In genomic region chr15:57639306-57639705, GRCh38 we compare ENCODE assay signal across 15 cellular contexts. TPM values are rescaled to one million over a fixed set of nuclear protein-coding genes. Genes with fewer than 3 reads are reported as not detected.
DNase-seq lines count a peak whose midpoint lies in the region; ATAC-seq and TF ChIP-seq lines count a peak whose summit lies in the region.
"Had no signal": no experiment of that assay in that cellular context is flagged by ENCODE, and none has a peak within 500 bp of the region (broad histone marks: within the 10 kb centered on the region; RNA-seq: fewer than 3 reads in every experiment).

No MANE protein-coding gene starts in this region.

- intact Hi-C loops in left ventricle myocardium inferior (cut with micrococcal nuclease) = no loop called here
- intact Hi-C loops in Right ventricle myocardium superior (cut with DNase I) = no loop called here

- no peak overlapping the region; the same call in 1 of the 2 replicates for H3K9ac ChIP-seq in OCI-LY3 (ENCODE audit: low read length)

- no peaks in the 10 kb centered on the region for H3K36me3 Mint-ChIP-seq in stimulated activated effector memory CD8-positive, alpha-beta T cell treated with anti-CD3 and anti-CD28 coated beads, Interleukin-12 subunit alpha, Interleukin-12 subunit beta, amount 100 ng/mL, for 72 hours

- no peaks in the 10 kb centered on the region for H3K4me1 Mint-ChIP-seq in stimulated activated effector memory CD8-positive, alpha-beta T cell treated with anti-CD3 and anti-CD28 coated beads, Interleukin-12 subunit alpha, Interleukin-12 subunit beta, amount 100 ng/mL, for 72 hours

- H3K4me1 ChIP-seq in left ventricle myocardium inferior (peaks cover 54% of the 10 kb centered on the region), OCI-LY3 (ENCODE audit: low read length) (peaks cover 37% of the 10 kb centered on the region)

- peak overlapping the region; percentile 33 for H3K4me2 ChIP-seq in OCI-LY3 (ENCODE audit: low read length)

- H3K27me3 ChIP-seq in left ventricle myocardium inferior (ENCODE audit: low read depth) (no peaks in the 10 kb centered on the region), OCI-LY3 (ENCODE audit: low read depth, low read length) (no peaks in the 10 kb centered on the region)

- peak overlapping the region; percentile 87 for H3K27ac ChIP-seq in left ventricle myocardium inferior (replicated peaks)
- no peak overlapping the region for H3K27ac ChIP-seq in OCI-LY3 (ENCODE audit: low read length)

- H3K27ac Mint-ChIP-seq in stimulated activated effector memory CD8-positive, alpha-beta T cell treated with anti-CD3 and anti-CD28 coated beads, Interleukin-12 subunit alpha, Interleukin-12 subunit beta, amount 100 ng/mL, for 72 hours = no peak overlapping the region

- H3K4me3 ChIP-seq in left ventricle myocardium inferior (no peak overlapping the region), OCI-LY3 (ENCODE audit: low read length) (no peak overlapping the region)

- TF ChIP-seq CTCF in left ventricle myocardium inferior (IDR thresholded peaks at IDR 0.05; ENCODE audit: borderline replicate concordance) (no peak), OCI-LY3 (IDR thresholded peaks at IDR 0.05; ENCODE audit: low read depth, low read length) (no peak)

- no peak for DNase-seq in left ventricle myocardium inferior
- no peak for DNase-seq in Right ventricle myocardium superior
- peak; percentile 24 for DNase-seq in G401 (ENCODE audit: low spot score)
- no peak for DNase-seq in stimulated activated effector memory CD8-positive, alpha-beta T cell treated with anti-CD3 and anti-CD28 coated beads, Interleukin-12 subunit alpha, Interleukin-12 subunit beta, amount 100 ng/mL, for 72 hours (ENCODE audit: low spot score in 2 of 2)
- DNase-seq in middle frontal gyrus (ENCODE audit: extremely low spot score, low spot score) = no peak
- DNase-seq: C1 segment of cervical spinal cord; Calu3; CD4-positive, alpha-beta memory T cell; COR-L47; DMS53; DMS79 treated with DMSO at 0.1 percent for 48 hours; H7; HCEC 1CT had no signal

- H3K9me3 ChIP-seq in left ventricle myocardium inferior (replicated peaks) (no peaks in the 10 kb centered on the region), OCI-LY3 (ENCODE audit: insufficient read depth, low read length) (no peaks in the 10 kb centered on the region)

- no peaks in the 10 kb centered on the region for H4K20me1 ChIP-seq in OCI-LY3 (ENCODE audit: insufficient read depth, low read length)

- ATAC-seq in Right ventricle myocardium superior (ENCODE audit: poor library complexity) = no peak
- ATAC-seq in stimulated activated effector memory CD8-positive, alpha-beta T cell treated with anti-CD3 and anti-CD28 coated beads, Interleukin-12 subunit alpha, Interleukin-12 subunit beta, amount 100 ng/mL, for 72 hours = peak; percentile 8

- no peak overlapping the region for H3K4me3 Mint-ChIP-seq in stimulated activated effector memory CD8-positive, alpha-beta T cell treated with anti-CD3 and anti-CD28 coated beads, Interleukin-12 subunit alpha, Interleukin-12 subunit beta, amount 100 ng/mL, for 72 hours
- H3K4me3 Mint-ChIP-seq: CD4-positive, alpha-beta memory T cell had no signal

- no peaks in the 10 kb centered on the region for H3K9me3 Mint-ChIP-seq in stimulated activated effector memory CD8-positive, alpha-beta T cell treated with anti-CD3 and anti-CD28 coated beads, Interleukin-12 subunit alpha, Interleukin-12 subunit beta, amount 100 ng/mL, for 72 hours
- H3K9me3 Mint-ChIP-seq: CD4-positive, alpha-beta memory T cell had no signal

- H2AFZ ChIP-seq in OCI-LY3 (ENCODE audit: low read depth, low read length) = peak overlapping the region; percentile 18; the same call in 1 of the 2 replicates

- no peaks in the 10 kb centered on the region for H3K79me2 ChIP-seq in OCI-LY3 (ENCODE audit: low read length)

- in situ Hi-C loops in G401 (cut with HindIII; ENCODE audit: low sequenced_read_pairs) = no loop called here

- peaks cover 58% of the 10 kb centered on the region for H3K36me3 ChIP-seq in left ventricle myocardium inferior
- H3K36me3 ChIP-seq in OCI-LY3 (replicated peaks; ENCODE audit: low read depth, low read length) = no peaks in the 10 kb centered on the region

RNA-seq across cellular contexts. Expression of gene MYZAP, which starts 47.6 kb away (rescaled TPM):
- total RNA-seq in left ventricle myocardium inferior = 934 TPM
- total RNA-seq in Right ventricle myocardium superior = 966 TPM
- 0.06 and 3.4 TPM in 2 replicates for total RNA-seq in G401 (2014; rRNA removed; shearing (Covaris generic))
- total RNA-seq: A673 had no signal

Comparison
In these comparisons a context has a peak if more than half of its experiments do, and no peak if none do; other contexts are left out.
1. RNA of gene MYZAP, which starts 47.6 kb away (total RNA-seq): 966 TPM in Right ventricle myocardium superior (single experiment) and 934 TPM in left ventricle myocardium inferior (single experiment); 0.06 to 3.4 TPM in G401; every median in the first group is over 100 times any median in the second.